15 cellular contexts compared by ENCODE assay signal in the genomic region with DNA sequence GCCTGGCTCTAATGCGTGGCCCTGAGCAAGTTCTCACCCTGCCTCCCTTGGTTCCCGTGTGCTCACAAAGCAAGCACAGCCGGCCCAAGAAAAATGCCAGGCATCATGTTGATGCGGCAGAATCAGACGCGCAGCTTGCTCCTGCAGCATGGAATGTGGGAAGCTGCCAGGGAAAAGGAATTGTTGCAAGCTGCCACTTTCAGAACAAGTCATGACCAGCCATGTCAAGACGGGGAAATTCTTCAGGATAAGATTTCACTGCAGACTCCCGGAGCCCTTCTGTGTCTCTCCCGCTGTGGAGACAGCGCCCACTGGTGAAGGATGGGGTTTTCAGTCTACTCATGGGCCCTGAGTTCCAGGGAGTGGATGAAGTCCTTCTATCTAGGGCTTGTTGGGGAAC. TPM values are rescaled to one million over a fixed set of nuclear protein-coding genes. Genes with fewer than 3 reads are reported as not detected.
DNase-seq lines count a peak whose midpoint lies in the region; ATAC-seq, FAIRE-seq and TF ChIP-seq lines count a peak whose summit lies in the region.
"Had no signal": no experiment of that assay in that cellular context is flagged by ENCODE, and none has a peak within 500 bp of the region (broad histone marks: within the 10 kb centered on the region; RNA-seq: fewer than 3 reads in every experiment).

No MANE protein-coding gene starts in this region.

- no peak overlapping the region for H3K9ac ChIP-seq in kidney (ENCODE audit: low read length in 2 of 2)

- no peak for FAIRE-seq in kidney (lab: Jason Lieb, UNC)
- FAIRE-seq: endothelial cell of umbilical vein, GM12891, RCC 7860 had no signal

- H3K27ac ChIP-seq in breast epithelium (peak overlapping the region; percentile 21 to 48), kidney (ENCODE audit: low read depth in 2 of 2, low read length in 2 of 2) (no peak overlapping the region)

- DNase-seq in HPDE6-E6E7 (ENCODE audit: extremely low spot score) (peak; percentile 33), breast epithelium (ENCODE audit: low spot score in 2 of 2) (peak in 1 of 2 donors; percentile 81), kidney (no peak), stromal cell of bone marrow (ENCODE audit: low read depth) (peak; percentile 34)
- no peak for DNase-seq in stimulated activated naive CD4-positive, alpha-beta T cell (lab: John Stamatoyannopoulos, UW)
- DNase-seq: amniotic stem cell; Kasumi-1; occipital lobe; stimulated activated CD4-positive, alpha-beta T cell treated with anti-CD3 and anti-CD28 coated beads, Interleukin-4, amount 100 ng/mL, for 24 hours; stimulated activated naive CD8-positive, alpha-beta T cell treated with anti-CD3 and anti-CD28 coated beads, Interleukin-15, amount 100 ng/mL, for 72 hours had no signal

- H3K4me1 ChIP-seq in breast epithelium (no peaks in the 10 kb centered on the region), kidney (ENCODE audit: control insufficient read depth in 1 of 2, insufficient read depth in 1 of 2, low read depth in 1 of 2, low read length in 2 of 2) (peaks cover 17 to 18% of the 10 kb centered on the region in 2 donors)

- H3K36me3 ChIP-seq in breast epithelium (no peaks in the 10 kb centered on the region), kidney (ENCODE audit: control insufficient read depth in 1 of 2, insufficient read depth in 2 of 2, low read length in 2 of 2) (no peaks in the 10 kb centered on the region)

- ATAC-seq in HG02840 (IDR thresholded peaks at IDR 0.05; ENCODE audit: low FRiP score, unreplicated experiment) (no peak), HG03442 (IDR thresholded peaks at IDR 0.05; ENCODE audit: unreplicated experiment) (no peak)
- ATAC-seq: stimulated activated naive CD8-positive, alpha-beta T cell treated with anti-CD3 and anti-CD28 coated beads, Interleukin-15, amount 100 ng/mL, for 72 hours had no signal

- H3K9me3 ChIP-seq in breast epithelium = no peaks in the 10 kb centered on the region
- H3K9me3 ChIP-seq in kidney (ENCODE audit: control insufficient read depth in 1 of 2, low read length in 2 of 2) = no peaks in the 10 kb centered on the region

- peaks cover 0 to 24% of the 10 kb centered on the region in 2 donors for H3K27me3 ChIP-seq in breast epithelium

- TF ChIP-seq CTCF in breast epithelium (IDR thresholded peaks at IDR 0.05) (peak in 1 of 3 donors; percentile 30), kidney (IDR thresholded peaks at IDR 0.05; ENCODE audit: borderline replicate concordance, extremely low read depth, insufficient read depth) (peak; percentile 27)

- no peak for TF ChIP-seq POLR2A in breast epithelium (IDR thresholded peaks at IDR 0.05)

- no peak overlapping the region for H3K4me3 ChIP-seq in breast epithelium
- H3K4me3 ChIP-seq in kidney (ENCODE audit: low read length in 2 of 2) = peak overlapping the region; percentile 0 to 39

- intact Hi-C loops in breast epithelium (cut with DNase I; ENCODE audit: low total_unique reads) (no loop called here), kidney (cut with DNase I) (no loop called here)

RNA-seq across cellular contexts. Expression of a gene that starts 4.6 kb away (rescaled TPM):
- total RNA-seq in breast epithelium (1 to 10 TPM in 1 of 3 donors, under 1 TPM in 1, not detected in 1; 0.32 to 1.0 TPM), kidney (5.0 TPM)
- polyA plus RNA-seq in kidney (ENCODE audit: insufficient read depth, low read depth, low replicate concordance) = 4.8 TPM
- total RNA-seq: endothelial cell of umbilical vein had no signal
- polyA plus RNA-seq: endothelial cell of umbilical vein had no signal

Comparison
In these comparisons a context has a peak if more than half of its experiments do, and no peak if none do; other contexts are left out.
1. DNase-seq: peak in HPDE6-E6E7 (single experiment) and stromal cell of bone marrow (single experiment); none in kidney (single experiment) and stimulated activated naive CD4-positive, alpha-beta T cell (0 of 6).
2. H3K27ac ChIP-seq: peak in breast epithelium (2 of 2); none in kidney (0 of 2).
3. H3K4me3 ChIP-seq: peak in kidney (2 of 2); none in breast epithelium (0 of 3).